14 cellular contexts compared by ENCODE assay signal in the genomic region with DNA sequence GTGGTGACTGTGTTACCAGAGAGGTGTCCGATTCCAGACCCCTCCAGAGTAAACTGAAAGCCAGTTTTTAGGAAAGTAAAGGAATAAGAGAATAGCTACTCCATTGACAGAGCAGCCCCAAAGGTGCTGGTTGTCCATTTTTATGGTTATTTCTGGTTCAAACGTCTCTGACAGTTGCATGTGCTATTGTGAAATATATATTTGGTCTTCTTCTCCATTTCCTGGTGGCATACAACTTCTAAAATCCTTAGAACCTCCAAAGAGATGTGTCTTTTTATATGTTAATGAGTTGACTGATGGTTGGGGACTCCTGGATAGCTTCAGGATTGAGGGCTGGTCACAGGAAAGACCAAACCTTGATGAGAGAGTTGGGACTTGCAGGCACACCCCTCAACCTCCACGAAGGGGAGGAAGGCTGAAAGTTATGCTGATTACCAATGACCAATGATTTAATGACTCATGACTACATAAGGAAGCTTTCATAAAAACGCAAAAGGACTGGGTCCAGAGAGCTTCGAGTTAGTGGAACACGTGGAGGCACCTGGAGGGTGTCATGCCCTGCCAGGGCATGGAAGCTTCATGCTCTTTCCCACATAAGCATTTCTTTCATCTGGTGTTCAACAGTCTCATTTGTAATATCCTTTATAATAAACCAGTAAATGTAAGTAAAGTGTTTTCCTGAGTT.
A peak's percentile ranks its signal among the peaks of the same experiment; 100 is the strongest.
DNase-seq lines count a peak whose midpoint lies in the region; TF ChIP-seq lines count a peak whose summit lies in the region.
"Had no signal": no experiment of that assay in that cellular context is flagged by ENCODE, and none has a peak within 500 bp of the region (broad histone marks: within the 10 kb centered on the region; RNA-seq: fewer than 3 reads in every experiment).

No MANE protein-coding gene starts in this region.

- TF ChIP-seq CTCF in epithelial cell of proximal tubule (conservative IDR thresholded peaks at IDR 0.05; ENCODE audit: low read depth, low read length) (no peak), retinal pigment epithelial cell (conservative IDR thresholded peaks at IDR 0.05; ENCODE audit: low read depth, low read length) (no peak)

- DNase-seq in NOMO-1 treated with DMSO at 0.1 percent for 48 hours (lab: John Stamatoyannopoulos, UW; ENCODE audit: unreplicated experiment) (peak; percentile 18), NOMO-1 (lab: John Stamatoyannopoulos, UW; ENCODE audit: unreplicated experiment in 2 of 2) (no peak), MV-4-11 (lab: John Stamatoyannopoulos, UW) (peak; percentile 51), epithelial cell of proximal tubule (ENCODE audit: low read depth) (no peak), retinal pigment epithelial cell (ENCODE audit: low read depth) (no peak), OCI-M2 (lab: John Stamatoyannopoulos, UW; ENCODE audit: unreplicated experiment) (no peak), NCI-H1417 (lab: John Stamatoyannopoulos, UW) (no peak), 8988T (no peak)
- DNase-seq: activated CD8-positive, alpha-beta memory T cell treated with anti-CD3 and anti-CD28 coated beads, Interleukin-2, amount 50 U/mL, for 48 hours; adrenal gland; MG63; naive thymus-derived CD4-positive, alpha-beta T cell; NCI-H2171; NK-92 treated with Interleukin-12 subunit alpha and Interleukin-12 subunit beta, amount 100 ng/mL, for 24 hours had no signal

- H3K4me3 ChIP-seq in epithelial cell of proximal tubule (ENCODE audit: low read depth, low read length) (peak overlapping the region; percentile 48), retinal pigment epithelial cell (ENCODE audit: low read length) (peak overlapping the region; percentile 19)
- H3K4me3 ChIP-seq: MG63 had no signal

Comparison
In these comparisons a context has a peak if more than half of its experiments do, and no peak if none do; other contexts are left out.
1. DNase-seq: peak in NOMO-1 treated with DMSO at 0.1 percent for 48 hours (single experiment) and MV-4-11 (single experiment); none in NOMO-1 (0 of 2), epithelial cell of proximal tubule (single experiment), retinal pigment epithelial cell (single experiment), OCI-M2 (single experiment), NCI-H1417 (0 of 3) and 8988T (single experiment).